ENCODE assay signal across 19 cellular contexts in the genomic region with DNA sequence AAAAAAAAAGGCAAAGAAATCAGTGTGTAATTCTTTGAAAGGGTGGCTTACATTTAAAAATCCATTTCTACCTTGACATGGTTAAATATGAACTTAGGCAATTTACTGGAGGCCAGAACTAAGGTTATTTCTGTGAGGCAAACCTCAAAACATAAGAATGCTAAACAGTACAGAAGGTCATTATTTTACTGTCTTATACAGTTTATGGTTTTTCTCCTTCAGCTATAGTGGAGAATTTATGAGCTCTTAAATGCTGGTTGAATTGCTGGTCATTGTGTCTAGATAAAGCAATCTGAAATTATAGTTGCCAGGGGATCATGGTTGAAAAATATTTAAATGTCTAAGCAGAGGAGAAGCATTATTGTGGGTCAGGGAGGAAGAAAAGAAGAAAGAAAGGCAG.
DNase-seq lines count a peak whose midpoint lies in the region; ATAC-seq, FAIRE-seq and TF ChIP-seq lines count a peak whose summit lies in the region.
"Had no signal": no experiment of that assay in that cellular context is flagged by ENCODE, and none has a peak within 500 bp of the region (broad histone marks: within the 10 kb centered on the region; RNA-seq: fewer than 3 reads in every experiment).

No MANE protein-coding gene starts in this region.

- H3K4me3 ChIP-seq in SK-N-MC (peak overlapping the region; percentile 42), vagina (no peak overlapping the region), Peyer's patch (no peak overlapping the region)
- H3K4me3 ChIP-seq: cardiac muscle cell, esophagus muscularis mucosa had no signal

- peak overlapping the region; percentile 52 for H3K27ac Mint-ChIP-seq in nephron progenitor cell
- H3K27ac Mint-ChIP-seq in activated naive CD8-positive, alpha-beta T cell treated with anti-CD3 and anti-CD28 coated beads, Interleukin-2, amount 50 U/mL, for 24 hours = no peak overlapping the region
- H3K27ac Mint-ChIP-seq: activated CD8-positive, alpha-beta T cell treated with anti-CD3 and anti-CD28 coated beads for 36 hours; CD4-positive, CD25-positive, alpha-beta regulatory T cell; naive thymus-derived CD8-positive, alpha-beta T cell had no signal

- ATAC-seq in activated naive CD8-positive, alpha-beta T cell treated with anti-CD3 and anti-CD28 coated beads, Interleukin-2, amount 50 U/mL, for 24 hours = no peak
- ATAC-seq: activated CD8-positive, alpha-beta T cell treated with anti-CD3 and anti-CD28 coated beads for 36 hours; naive thymus-derived CD8-positive, alpha-beta T cell had no signal

- peaks cover 16% of the 10 kb centered on the region for H3K27me3 Mint-ChIP-seq in nephron progenitor cell (ENCODE audit: low read depth, poor library complexity)
- H3K27me3 Mint-ChIP-seq in activated naive CD8-positive, alpha-beta T cell treated with anti-CD3 and anti-CD28 coated beads, Interleukin-2, amount 50 U/mL, for 24 hours = no peaks in the 10 kb centered on the region
- H3K27me3 Mint-ChIP-seq: CD4-positive, CD25-positive, alpha-beta regulatory T cell had no signal

- TF ChIP-seq CTCF in nephron progenitor cell (IDR thresholded peaks at IDR 0.05) (no peak), vagina (IDR thresholded peaks at IDR 0.05) (no peak), Peyer's patch (IDR thresholded peaks at IDR 0.05) (no peak)

- H3K9ac ChIP-seq in SK-N-MC (ENCODE audit: insufficient read length) = peak overlapping the region; percentile 52

- no peaks in the 10 kb centered on the region for H3K36me3 Mint-ChIP-seq in nephron progenitor cell (ENCODE audit: low read depth)
- no peaks in the 10 kb centered on the region for H3K36me3 Mint-ChIP-seq in activated naive CD8-positive, alpha-beta T cell treated with anti-CD3 and anti-CD28 coated beads, Interleukin-2, amount 50 U/mL, for 24 hours (ENCODE audit: low read depth)
- H3K36me3 Mint-ChIP-seq: CD4-positive, CD25-positive, alpha-beta regulatory T cell had no signal

- H3K4me1 ChIP-seq in vagina (no peaks in the 10 kb centered on the region), Peyer's patch (no peaks in the 10 kb centered on the region)

- no peaks in the 10 kb centered on the region for H3K27me3 ChIP-seq in vagina
- no peaks in the 10 kb centered on the region for H3K27me3 ChIP-seq in Peyer's patch
- H3K27me3 ChIP-seq: cardiac muscle cell, esophagus muscularis mucosa had no signal

- DNase-seq in SK-N-MC (ENCODE audit: low read depth, low spot score) = no peak
- no peak for DNase-seq in nephron progenitor cell
- no peak for DNase-seq in vagina (ENCODE audit: extremely low spot score in 2 of 2)
- no peak for DNase-seq in NCI-H524 (lab: John Stamatoyannopoulos, UW)
- DNase-seq in Peyer's patch = no peak
- no peak for DNase-seq in activated naive CD8-positive, alpha-beta T cell treated with anti-CD3 and anti-CD28 coated beads, Interleukin-2, amount 50 U/mL, for 24 hours
- DNase-seq: activated CD8-positive, alpha-beta T cell treated with anti-CD3 and anti-CD28 coated beads for 36 hours; activated naive CD4-positive, alpha-beta T cell; CD4-positive, CD25-positive, alpha-beta regulatory T cell; DMS 273 treated with DMSO at 0.1 percent for 48 hours; effector CD4-positive, alpha-beta T cell; GDM1; Kasumi-1; naive thymus-derived CD8-positive, alpha-beta T cell; NCI-H187; SW 1271 had no signal

- H3K27ac ChIP-seq in SK-N-MC = peak overlapping the region; percentile 87
- H3K27ac ChIP-seq in vagina = peak overlapping the region; percentile 24
- H3K27ac ChIP-seq in Peyer's patch = no peak overlapping the region
- H3K27ac ChIP-seq: cardiac muscle cell, esophagus muscularis mucosa had no signal

- no peaks in the 10 kb centered on the region for H3K9me3 Mint-ChIP-seq in nephron progenitor cell
- no peaks in the 10 kb centered on the region for H3K9me3 Mint-ChIP-seq in activated naive CD8-positive, alpha-beta T cell treated with anti-CD3 and anti-CD28 coated beads, Interleukin-2, amount 50 U/mL, for 24 hours
- H3K9me3 Mint-ChIP-seq: activated CD8-positive, alpha-beta T cell treated with anti-CD3 and anti-CD28 coated beads for 36 hours; naive thymus-derived CD8-positive, alpha-beta T cell had no signal

- TF ChIP-seq POLR2A in vagina (IDR thresholded peaks at IDR 0.05) (no peak), Peyer's patch (IDR thresholded peaks at IDR 0.05) (no peak)

- no peaks in the 10 kb centered on the region for H3K36me3 ChIP-seq in SK-N-MC (ENCODE audit: insufficient read depth, low read length)
- no peaks in the 10 kb centered on the region for H3K36me3 ChIP-seq in vagina
- no peaks in the 10 kb centered on the region for H3K36me3 ChIP-seq in Peyer's patch
- H3K36me3 ChIP-seq: cardiac muscle cell, esophagus muscularis mucosa had no signal

- no peak overlapping the region for H3K4me3 Mint-ChIP-seq in nephron progenitor cell
- H3K4me3 Mint-ChIP-seq in activated naive CD8-positive, alpha-beta T cell treated with anti-CD3 and anti-CD28 coated beads, Interleukin-2, amount 50 U/mL, for 24 hours = no peak overlapping the region
- H3K4me3 Mint-ChIP-seq: activated CD8-positive, alpha-beta T cell treated with anti-CD3 and anti-CD28 coated beads for 36 hours; CD4-positive, CD25-positive, alpha-beta regulatory T cell; naive thymus-derived CD8-positive, alpha-beta T cell had no signal

- no peaks in the 10 kb centered on the region for H3K9me3 ChIP-seq in SK-N-MC (ENCODE audit: low read depth, low read length)
- H3K9me3 ChIP-seq in vagina = no peaks in the 10 kb centered on the region
- H3K9me3 ChIP-seq in Peyer's patch = no peaks in the 10 kb centered on the region
- H3K9me3 ChIP-seq: esophagus muscularis mucosa had no signal

- H3K4me1 Mint-ChIP-seq in nephron progenitor cell = peaks cover 29% of the 10 kb centered on the region
- H3K4me1 Mint-ChIP-seq in activated naive CD8-positive, alpha-beta T cell treated with anti-CD3 and anti-CD28 coated beads, Interleukin-2, amount 50 U/mL, for 24 hours = no peaks in the 10 kb centered on the region
- H3K4me1 Mint-ChIP-seq: CD4-positive, CD25-positive, alpha-beta regulatory T cell; naive thymus-derived CD8-positive, alpha-beta T cell had no signal

- peak; percentile 65 for FAIRE-seq in endometrium (lab: Jason Lieb, UNC)

- intact Hi-C loops in vagina (cut with DNase I) = no loop called here

Comparison
In these comparisons a context has a peak if more than half of its experiments do, and no peak if none do; other contexts are left out.
1. H3K27ac ChIP-seq: peak in SK-N-MC (single experiment) and vagina (single experiment); none in Peyer's patch (0 of 4).